In the genomic region with DNA sequence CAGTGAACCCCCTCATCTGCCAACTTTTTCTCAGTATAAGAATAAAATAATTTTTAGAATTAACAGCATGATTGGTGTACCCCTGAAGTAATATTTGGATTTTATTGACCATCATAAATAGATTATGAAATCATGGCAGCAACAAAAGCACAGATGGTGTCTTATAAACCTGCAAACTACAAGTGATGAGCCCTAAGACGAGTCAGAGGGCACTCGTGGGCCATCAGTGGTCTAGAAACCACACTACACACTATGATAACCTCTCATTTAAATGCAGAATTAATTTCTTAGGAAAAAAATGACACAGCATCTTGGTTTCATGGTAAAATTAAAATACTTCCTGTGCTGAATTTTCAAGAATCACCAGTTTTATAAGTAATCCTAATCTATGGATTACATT, we compare ENCODE assay signal across 21 cellular contexts.
"Had no signal": no experiment of that assay in that cellular context is flagged by ENCODE, and none has a peak within 500 bp of the region (broad histone marks: within the 10 kb centered on the region; RNA-seq: fewer than 3 reads in every experiment).

No MANE protein-coding gene starts in this region.

- H3K27me3 ChIP-seq: brain microvascular endothelial cell, cardiac muscle cell had no signal

- ATAC-seq: activated CD8-positive, alpha-beta memory T cell treated with anti-CD3 and anti-CD28 coated beads, Interleukin-2, amount 10 ng/mL, durations not matched to agents 7 days and 5 days; activated naive CD4-positive, alpha-beta T cell treated with anti-CD3 and anti-CD28 coated beads, Interleukin-2, amount 50 U/mL, for 72 hours; activated naive CD8-positive, alpha-beta T cell treated with anti-CD3 and anti-CD28 coated beads, Interleukin-2, amount 50 U/mL, for 24 hours; PC-3; T-cell had no signal

- H3K27ac ChIP-seq: brain microvascular endothelial cell, cardiac muscle cell, VCaP had no signal

- DNase-seq: activated CD4-positive, alpha-beta memory T cell treated with anti-CD3 and anti-CD28 coated beads, Interleukin-2, amount 10 ng/mL, durations not matched to agents 7 days and 5 days; activated CD4-positive, alpha-beta T cell treated with anti-CD3 and anti-CD28 coated beads, Interleukin-2, amount 50 U/mL, for 1 hour; activated CD4-positive, CD25-positive, alpha-beta regulatory T cell; activated CD8-positive, alpha-beta memory T cell treated with anti-CD3 and anti-CD28 coated beads, Interleukin-2, amount 10 ng/mL, durations not matched to agents 7 days and 5 days; activated effector memory CD4-positive, alpha-beta T cell treated with Interleukin-2 at 50 U/mL for 16 hours; activated naive CD4-positive, alpha-beta T cell; activated naive CD8-positive, alpha-beta T cell treated with anti-CD3 and anti-CD28 coated beads, Interleukin-2, amount 50 U/mL, for 24 hours; activated T-cell treated with anti-CD3 and anti-CD28 coated beads, Interleukin-2, amount 50 U/mL, for 24 hours; amygdala; brain microvascular endothelial cell; NCI-H1105 treated with DMSO at 0.1 percent for 48 hours; NCI-H1436 treated with DMSO at 0.1 percent for 48 hours; NCI-H187; NCI-H2081; NCI-H510A treated with DMSO at 0.1 percent for 48 hours; PC-3; SHP77 treated with DMSO at 0.1 percent for 48 hours; T-cell had no signal

- H3K4me3 ChIP-seq: cardiac muscle cell had no signal

- H3K36me3 ChIP-seq: brain microvascular endothelial cell, cardiac muscle cell had no signal
